ENCODE assay signal across 1 cellular context in the genomic region with DNA sequence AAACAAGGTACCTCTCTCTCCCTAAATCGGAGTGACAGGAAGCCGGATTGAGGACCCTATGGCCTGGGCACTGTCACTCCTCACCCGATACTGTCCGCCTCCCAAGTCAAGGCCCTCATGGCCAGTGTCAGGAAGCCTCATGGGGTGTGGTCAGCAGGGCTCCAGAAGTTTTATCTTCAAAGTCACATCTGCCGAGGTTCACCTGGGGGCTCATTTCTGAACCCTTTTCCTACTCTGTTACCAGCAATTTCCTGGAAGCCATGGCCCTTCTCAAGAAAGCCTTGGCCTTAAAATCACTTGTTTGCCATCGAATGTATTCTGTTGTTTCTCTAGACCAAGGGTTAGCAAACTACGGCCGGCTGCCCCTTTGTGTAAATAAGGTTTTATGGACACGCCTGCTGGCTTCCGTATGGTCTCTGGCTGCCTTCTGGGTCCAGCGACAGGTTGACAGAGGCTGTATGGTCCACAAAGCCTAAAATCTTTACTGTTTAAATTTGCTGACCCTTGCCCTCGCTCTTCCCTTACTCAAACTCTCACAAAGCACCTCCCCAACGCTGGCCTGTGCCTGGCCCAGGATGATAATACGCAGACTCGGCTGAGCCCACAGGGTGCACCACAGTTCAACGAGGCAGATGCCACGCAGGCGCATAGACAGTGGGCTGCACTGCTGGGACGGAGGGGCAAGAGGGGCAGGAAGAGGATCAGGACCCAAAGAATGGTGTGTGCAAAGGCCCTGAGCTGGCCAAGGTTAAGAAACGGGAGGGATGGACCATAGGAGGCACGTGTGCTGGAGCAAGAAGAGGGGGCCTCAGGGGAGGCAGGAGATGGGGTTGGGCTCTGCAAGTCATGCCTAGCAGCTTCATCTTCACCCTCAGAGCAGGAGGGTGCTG.
TF ChIP-seq lines count a peak whose summit lies in the region.

No MANE protein-coding gene starts in this region.

TF ChIP-seq in HepG2, 621 proteins besides CTCF, POLR2A, EP300 and RAD21 (continued from another document and continues in another):
- TF ChIP-seq, protein P1, sequence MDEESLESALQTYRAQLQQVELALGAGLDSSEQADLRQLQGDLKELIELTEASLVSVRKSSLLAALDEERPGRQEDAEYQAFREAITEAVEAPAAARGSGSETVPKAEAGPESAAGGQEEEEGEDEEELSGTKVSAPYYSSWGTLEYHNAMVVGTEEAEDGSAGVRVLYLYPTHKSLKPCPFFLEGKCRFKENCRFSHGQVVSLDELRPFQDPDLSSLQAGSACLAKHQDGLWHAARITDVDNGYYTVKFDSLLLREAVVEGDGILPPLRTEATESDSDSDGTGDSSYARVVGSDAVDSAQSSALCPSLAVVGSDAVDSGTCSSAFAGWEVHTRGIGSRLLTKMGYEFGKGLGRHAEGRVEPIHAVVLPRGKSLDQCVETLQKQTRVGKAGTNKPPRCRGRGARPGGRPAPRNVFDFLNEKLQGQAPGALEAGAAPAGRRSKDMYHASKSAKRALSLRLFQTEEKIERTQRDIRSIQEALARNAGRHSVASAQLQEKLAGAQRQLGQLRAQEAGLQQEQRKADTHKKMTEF (CRISPR knock-in tag; IDR thresholded peaks at IDR 0.05) = peak; percentile 65; the same call in 1 of the 2 replicates
- TF ChIP-seq SOX13 (IDR thresholded peaks at IDR 0.05) (no peak), SOX13 (CRISPR knock-in tag; conservative IDR thresholded peaks at IDR 0.05 in 1 of 2, IDR thresholded peaks at IDR 0.05 in 1 of 2) (peak in 1 of 2 experiments; percentile 72; a peak in 1 of 4 replicates), FOXO1 (CRISPR knock-in tag; IDR thresholded peaks at IDR 0.05) (peak; percentile 48; the same call in 1 of the 2 replicates), ZKSCAN8 (CRISPR knock-in tag; IDR thresholded peaks at IDR 0.05; ENCODE audit: borderline replicate concordance) (peak; percentile 69; the same call in 1 of the 2 replicates), ZNF12 (CRISPR knock-in tag; IDR thresholded peaks at IDR 0.05) (no peak), PRMT3 (CRISPR knock-in tag; IDR thresholded peaks at IDR 0.05; ENCODE audit: borderline replicate concordance, low read depth) (no peak), KDM6A (CRISPR knock-in tag; IDR thresholded peaks at IDR 0.05; ENCODE audit: low read depth) (peak; percentile 63; the same call in 1 of the 2 replicates), ZFP37 (CRISPR knock-in tag; IDR thresholded peaks at IDR 0.05; ENCODE audit: borderline replicate concordance) (no peak), ISX (CRISPR knock-in tag; conservative IDR thresholded peaks at IDR 0.05) (no peak), ZNF672 (CRISPR knock-in tag; IDR thresholded peaks at IDR 0.05) (no peak), ZNF256 (CRISPR knock-in tag; conservative IDR thresholded peaks at IDR 0.05) (no peak), MBD4 (IDR thresholded peaks at IDR 0.05; ENCODE audit: borderline replicate concordance, low read length) (no peak), ZNF329 (CRISPR knock-in tag; IDR thresholded peaks at IDR 0.05; ENCODE audit: low read depth) (peak; percentile 58; the same call in 1 of the 2 replicates), ZNF30 (CRISPR knock-in tag; IDR thresholded peaks at IDR 0.05) (no peak), SMAD1 (CRISPR knock-in tag; IDR thresholded peaks at IDR 0.05; ENCODE audit: borderline replicate concordance, low read depth) (no peak), DZIP1 (CRISPR knock-in tag; IDR thresholded peaks at IDR 0.05) (no peak), FOSL2 (CRISPR knock-in tag; IDR thresholded peaks at IDR 0.05) (0 out of 2 replicates have a peak, but pooled peaks have one; percentile 13), ZNF414 (CRISPR knock-in tag; IDR thresholded peaks at IDR 0.05) (0 out of 2 replicates have a peak, but pooled peaks have one; percentile 36), SMAD3 (CRISPR knock-in tag; IDR thresholded peaks at IDR 0.05) (peak; percentile 41; the same call in 1 of the 2 replicates), ZC3H4 (CRISPR knock-in tag; IDR thresholded peaks at IDR 0.05; ENCODE audit: borderline replicate concordance) (no peak), ZNF205 (CRISPR knock-in tag; IDR thresholded peaks at IDR 0.05) (no peak), HNRNPUL1 (IDR thresholded peaks at IDR 0.05; ENCODE audit: low read depth, low read length) (no peak), ZNF260 (CRISPR knock-in tag; IDR thresholded peaks at IDR 0.05; ENCODE audit: borderline replicate concordance, low read depth) (no peak), KLF16 (CRISPR knock-in tag; IDR thresholded peaks at IDR 0.05) (peak in 1 of 2 experiments; percentile 54; a peak in 1 of 4 replicates), HHEX (CRISPR knock-in tag; IDR thresholded peaks at IDR 0.05) (0 out of 2 replicates have a peak, but pooled peaks have one; percentile 37), THYN1 (CRISPR knock-in tag; IDR thresholded peaks at IDR 0.05; ENCODE audit: borderline replicate concordance, low read depth) (no peak)
- TF ChIP-seq, protein P2, sequence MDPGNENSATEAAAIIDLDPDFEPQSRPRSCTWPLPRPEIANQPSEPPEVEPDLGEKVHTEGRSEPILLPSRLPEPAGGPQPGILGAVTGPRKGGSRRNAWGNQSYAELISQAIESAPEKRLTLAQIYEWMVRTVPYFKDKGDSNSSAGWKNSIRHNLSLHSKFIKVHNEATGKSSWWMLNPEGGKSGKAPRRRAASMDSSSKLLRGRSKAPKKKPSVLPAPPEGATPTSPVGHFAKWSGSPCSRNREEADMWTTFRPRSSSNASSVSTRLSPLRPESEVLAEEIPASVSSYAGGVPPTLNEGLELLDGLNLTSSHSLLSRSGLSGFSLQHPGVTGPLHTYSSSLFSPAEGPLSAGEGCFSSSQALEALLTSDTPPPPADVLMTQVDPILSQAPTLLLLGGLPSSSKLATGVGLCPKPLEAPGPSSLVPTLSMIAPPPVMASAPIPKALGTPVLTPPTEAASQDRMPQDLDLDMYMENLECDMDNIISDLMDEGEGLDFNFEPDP (CRISPR knock-in tag; conservative IDR thresholded peaks at IDR 0.05) = no peak
- TF ChIP-seq, protein P3, sequence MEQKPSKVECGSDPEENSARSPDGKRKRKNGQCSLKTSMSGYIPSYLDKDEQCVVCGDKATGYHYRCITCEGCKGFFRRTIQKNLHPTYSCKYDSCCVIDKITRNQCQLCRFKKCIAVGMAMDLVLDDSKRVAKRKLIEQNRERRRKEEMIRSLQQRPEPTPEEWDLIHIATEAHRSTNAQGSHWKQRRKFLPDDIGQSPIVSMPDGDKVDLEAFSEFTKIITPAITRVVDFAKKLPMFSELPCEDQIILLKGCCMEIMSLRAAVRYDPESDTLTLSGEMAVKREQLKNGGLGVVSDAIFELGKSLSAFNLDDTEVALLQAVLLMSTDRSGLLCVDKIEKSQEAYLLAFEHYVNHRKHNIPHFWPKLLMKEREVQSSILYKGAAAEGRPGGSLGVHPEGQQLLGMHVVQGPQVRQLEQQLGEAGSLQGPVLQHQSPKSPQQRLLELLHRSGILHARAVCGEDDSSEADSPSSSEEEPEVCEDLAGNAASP (CRISPR knock-in tag; IDR thresholded peaks at IDR 0.05; ENCODE audit: borderline replicate concordance) = peak; percentile 79; the same call in 1 of the 2 replicates
- TF ChIP-seq, protein P4, sequence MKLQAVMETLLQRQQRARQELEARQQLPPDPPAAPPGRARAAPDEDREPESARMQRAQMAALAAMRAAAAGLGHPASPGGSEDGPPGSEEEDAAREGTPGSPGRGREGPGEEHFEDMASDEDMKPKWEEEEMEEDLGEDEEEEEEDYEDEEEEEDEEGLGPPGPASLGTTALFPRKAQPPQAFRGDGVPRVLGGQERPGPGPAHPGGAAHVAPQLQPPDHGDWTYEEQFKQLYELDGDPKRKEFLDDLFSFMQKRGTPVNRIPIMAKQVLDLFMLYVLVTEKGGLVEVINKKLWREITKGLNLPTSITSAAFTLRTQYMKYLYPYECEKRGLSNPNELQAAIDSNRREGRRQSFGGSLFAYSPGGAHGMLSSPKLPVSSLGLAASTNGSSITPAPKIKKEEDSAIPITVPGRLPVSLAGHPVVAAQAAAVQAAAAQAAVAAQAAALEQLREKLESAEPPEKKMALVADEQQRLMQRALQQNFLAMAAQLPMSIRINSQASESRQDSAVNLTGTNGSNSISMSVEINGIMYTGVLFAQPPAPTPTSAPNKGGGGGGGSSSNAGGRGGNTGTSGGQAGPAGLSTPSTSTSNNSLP (IDR thresholded peaks at IDR 0.05; ENCODE audit: low read depth, low read length) = no peak
- TF ChIP-seq, protein P5, sequence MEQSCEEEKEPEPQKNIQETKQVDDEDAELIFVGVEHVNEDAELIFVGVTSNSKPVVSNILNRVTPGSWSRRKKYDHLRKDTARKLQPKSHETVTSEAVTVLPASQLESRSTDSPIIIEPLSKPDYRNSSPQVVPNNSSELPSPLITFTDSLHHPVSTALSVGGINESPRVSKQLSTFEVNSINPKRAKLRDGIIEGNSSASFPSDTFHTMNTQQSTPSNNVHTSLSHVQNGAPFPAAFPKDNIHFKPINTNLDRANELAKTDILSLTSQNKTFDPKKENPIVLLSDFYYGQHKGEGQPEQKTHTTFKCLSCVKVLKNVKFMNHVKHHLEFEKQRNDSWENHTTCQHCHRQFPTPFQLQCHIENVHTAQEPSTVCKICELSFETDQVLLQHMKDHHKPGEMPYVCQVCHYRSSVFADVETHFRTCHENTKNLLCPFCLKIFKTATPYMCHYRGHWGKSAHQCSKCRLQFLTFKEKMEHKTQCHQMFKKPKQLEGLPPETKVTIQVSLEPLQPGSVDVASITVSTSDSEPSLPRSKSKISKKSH (CRISPR knock-in tag; IDR thresholded peaks at IDR 0.05; ENCODE audit: borderline replicate concordance) = no peak
- TF ChIP-seq, protein P6, sequence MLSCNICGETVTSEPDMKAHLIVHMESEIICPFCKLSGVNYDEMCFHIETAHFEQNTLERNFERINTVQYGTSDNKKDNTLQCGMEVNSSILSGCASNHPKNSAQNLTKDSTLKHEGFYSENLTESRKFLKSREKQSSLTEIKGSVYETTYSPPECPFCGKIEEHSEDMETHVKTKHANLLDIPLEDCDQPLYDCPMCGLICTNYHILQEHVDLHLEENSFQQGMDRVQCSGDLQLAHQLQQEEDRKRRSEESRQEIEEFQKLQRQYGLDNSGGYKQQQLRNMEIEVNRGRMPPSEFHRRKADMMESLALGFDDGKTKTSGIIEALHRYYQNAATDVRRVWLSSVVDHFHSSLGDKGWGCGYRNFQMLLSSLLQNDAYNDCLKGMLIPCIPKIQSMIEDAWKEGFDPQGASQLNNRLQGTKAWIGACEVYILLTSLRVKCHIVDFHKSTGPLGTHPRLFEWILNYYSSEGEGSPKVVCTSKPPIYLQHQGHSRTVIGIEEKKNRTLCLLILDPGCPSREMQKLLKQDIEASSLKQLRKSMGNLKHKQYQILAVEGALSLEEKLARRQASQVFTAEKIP (CRISPR knock-in tag; IDR thresholded peaks at IDR 0.05; ENCODE audit: borderline replicate concordance) = no peak
- TF ChIP-seq, protein P7, sequence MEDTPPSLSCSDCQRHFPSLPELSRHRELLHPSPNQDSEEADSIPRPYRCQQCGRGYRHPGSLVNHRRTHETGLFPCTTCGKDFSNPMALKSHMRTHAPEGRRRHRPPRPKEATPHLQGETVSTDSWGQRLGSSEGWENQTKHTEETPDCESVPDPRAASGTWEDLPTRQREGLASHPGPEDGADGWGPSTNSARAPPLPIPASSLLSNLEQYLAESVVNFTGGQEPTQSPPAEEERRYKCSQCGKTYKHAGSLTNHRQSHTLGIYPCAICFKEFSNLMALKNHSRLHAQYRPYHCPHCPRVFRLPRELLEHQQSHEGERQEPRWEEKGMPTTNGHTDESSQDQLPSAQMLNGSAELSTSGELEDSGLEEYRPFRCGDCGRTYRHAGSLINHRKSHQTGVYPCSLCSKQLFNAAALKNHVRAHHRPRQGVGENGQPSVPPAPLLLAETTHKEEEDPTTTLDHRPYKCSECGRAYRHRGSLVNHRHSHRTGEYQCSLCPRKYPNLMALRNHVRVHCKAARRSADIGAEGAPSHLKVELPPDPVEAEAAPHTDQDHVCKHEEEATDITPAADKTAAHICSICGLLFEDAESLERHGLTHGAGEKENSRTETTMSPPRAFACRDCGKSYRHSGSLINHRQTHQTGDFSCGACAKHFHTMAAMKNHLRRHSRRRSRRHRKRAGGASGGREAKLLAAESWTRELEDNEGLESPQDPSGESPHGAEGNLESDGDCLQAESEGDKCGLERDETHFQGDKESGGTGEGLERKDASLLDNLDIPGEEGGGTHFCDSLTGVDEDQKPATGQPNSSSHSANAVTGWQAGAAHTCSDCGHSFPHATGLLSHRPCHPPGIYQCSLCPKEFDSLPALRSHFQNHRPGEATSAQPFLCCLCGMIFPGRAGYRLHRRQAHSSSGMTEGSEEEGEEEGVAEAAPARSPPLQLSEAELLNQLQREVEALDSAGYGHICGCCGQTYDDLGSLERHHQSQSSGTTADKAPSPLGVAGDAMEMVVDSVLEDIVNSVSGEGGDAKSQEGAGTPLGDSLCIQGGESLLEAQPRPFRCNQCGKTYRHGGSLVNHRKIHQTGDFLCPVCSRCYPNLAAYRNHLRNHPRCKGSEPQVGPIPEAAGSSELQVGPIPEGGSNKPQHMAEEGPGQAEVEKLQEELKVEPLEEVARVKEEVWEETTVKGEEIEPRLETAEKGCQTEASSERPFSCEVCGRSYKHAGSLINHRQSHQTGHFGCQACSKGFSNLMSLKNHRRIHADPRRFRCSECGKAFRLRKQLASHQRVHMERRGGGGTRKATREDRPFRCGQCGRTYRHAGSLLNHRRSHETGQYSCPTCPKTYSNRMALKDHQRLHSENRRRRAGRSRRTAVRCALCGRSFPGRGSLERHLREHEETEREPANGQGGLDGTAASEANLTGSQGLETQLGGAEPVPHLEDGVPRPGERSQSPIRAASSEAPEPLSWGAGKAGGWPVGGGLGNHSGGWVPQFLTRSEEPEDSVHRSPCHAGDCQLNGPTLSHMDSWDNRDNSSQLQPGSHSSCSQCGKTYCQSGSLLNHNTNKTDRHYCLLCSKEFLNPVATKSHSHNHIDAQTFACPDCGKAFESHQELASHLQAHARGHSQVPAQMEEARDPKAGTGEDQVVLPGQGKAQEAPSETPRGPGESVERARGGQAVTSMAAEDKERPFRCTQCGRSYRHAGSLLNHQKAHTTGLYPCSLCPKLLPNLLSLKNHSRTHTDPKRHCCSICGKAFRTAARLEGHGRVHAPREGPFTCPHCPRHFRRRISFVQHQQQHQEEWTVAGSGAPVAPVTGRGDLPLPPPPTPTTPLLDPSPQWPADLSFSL (CRISPR knock-in tag; IDR thresholded peaks at IDR 0.05) = no peak
